ENCODE assay signal across 12 cellular contexts in the genomic region with DNA sequence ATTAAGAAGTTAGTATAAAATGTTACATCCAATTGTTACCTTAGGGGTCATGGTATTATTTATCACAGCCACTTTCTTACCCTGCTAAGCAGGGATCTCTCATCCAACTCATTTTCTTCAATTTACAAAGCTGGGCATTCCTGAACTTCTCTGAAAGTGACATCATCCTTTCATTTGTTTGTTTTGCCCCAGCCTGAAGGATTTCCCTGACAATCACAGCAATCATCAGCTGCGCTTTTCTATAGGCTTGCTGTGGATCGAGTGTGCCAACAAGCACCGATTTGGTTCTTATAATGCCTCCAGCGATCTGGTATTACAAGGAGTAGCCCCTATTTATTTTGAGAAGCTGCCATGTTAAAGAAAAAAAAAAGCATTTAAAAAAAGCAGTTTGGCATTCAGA.
DNase-seq lines count a peak whose midpoint lies in the region; ATAC-seq lines count a peak whose summit lies in the region.
"Had no signal": no experiment of that assay in that cellular context is flagged by ENCODE, and none has a peak within 500 bp of the region (broad histone marks: within the 10 kb centered on the region; RNA-seq: fewer than 3 reads in every experiment).

No MANE protein-coding gene starts in this region.

- H3K4me1 ChIP-seq in HUES6 (ENCODE audit: control insufficient read depth, insufficient read depth, low read length) (peaks cover 36% of the 10 kb centered on the region), adipocyte (ENCODE audit: control insufficient read depth, insufficient read depth, low read length) (peaks cover 18% of the 10 kb centered on the region)

- H3K27me3 Mint-ChIP-seq in T-cell: no peaks in the 10 kb centered on the region

- H3K36me3 ChIP-seq in HUES6 (ENCODE audit: control insufficient read depth, insufficient read depth, low read length): no peaks in the 10 kb centered on the region
- H3K36me3 ChIP-seq in adipocyte (ENCODE audit: control insufficient read depth, insufficient read depth, low read length, severe bottlenecking): no peaks in the 10 kb centered on the region

- peaks cover 6 to 8% (median 7%) of the 10 kb centered on the region in 3 donors for H3K9me3 Mint-ChIP-seq in T-cell
- H3K9me3 Mint-ChIP-seq: nephron had no signal

- H3K9me3 ChIP-seq in HUES6 (ENCODE audit: control insufficient read depth, insufficient read depth, low read depth, low read length) (no peaks in the 10 kb centered on the region), adipocyte (ENCODE audit: control insufficient read depth, low read length) (no peaks in the 10 kb centered on the region)

- H3K4me3 ChIP-seq in HUES6 (ENCODE audit: low read depth, low read length) (peak overlapping the region; percentile 21; the same call in 1 of the 2 replicates), adipocyte (ENCODE audit: low read length) (peak overlapping the region; percentile 14)

- POLR2A ChIA-PET in T-cell (lab: Charles Lee): interaction anchor here in 1 of 2 donors (0.7 kb wide), 1 partner anchor 64 kb away, joined by 3 read pairs; no protein-coding TSS in a partner anchor

- CTCF ChIA-PET in T-cell (lab: Charles Lee): no interaction called here

- no peak overlapping the region for H3K27ac Mint-ChIP-seq in T-cell
- H3K27ac Mint-ChIP-seq: nephron had no signal

- peak overlapping the region; percentile 69; the same call in 1 of the 2 replicates for H3K27ac ChIP-seq in HUES6 (ENCODE audit: low read depth, low read length)

- peak overlapping the region; percentile 60 for H3K9ac ChIP-seq in HUES6 (ENCODE audit: low read length)
- no peak overlapping the region for H3K9ac ChIP-seq in adipocyte (ENCODE audit: low read length)

- ATAC-seq in T-cell (replicated peaks in 1 of 4) (no peak), left ventricle myocardium superior (no peak)

- no peaks in the 10 kb centered on the region for H3K27me3 ChIP-seq in HUES6 (ENCODE audit: control insufficient read depth, insufficient read depth, low read length)
- no peaks in the 10 kb centered on the region for H3K27me3 ChIP-seq in adipocyte (replicated peaks; ENCODE audit: control insufficient read depth, insufficient read depth, low read length)

- DNase-seq in DMS 273 (lab: John Stamatoyannopoulos, UW; ENCODE audit: unreplicated experiment) (peak; percentile 90), adipocyte (ENCODE audit: low read depth) (peak; percentile 74), islet precursor cell (peak; percentile 84), T-cell (no peak), HPDE6-E6E7 (ENCODE audit: extremely low spot score) (no peak), left ventricle myocardium superior (no peak)
- DNase-seq in stimulated activated CD4-positive, alpha-beta T cell treated with anti-CD3 and anti-CD28 coated beads, Interleukin-15, amount 100 ng/mL, for 24 hours: no peak
- DNase-seq: cerebellar nuclear complex, NCI-H1105 treated with DMSO at 0.1 percent for 48 hours, T-helper 1 cell had no signal

- no peaks in the 10 kb centered on the region for H3K36me3 Mint-ChIP-seq in T-cell

- H3K4me3 Mint-ChIP-seq in T-cell: no peak overlapping the region
- H3K4me3 Mint-ChIP-seq: nephron had no signal

- intact Hi-C loops in left ventricle myocardium superior (cut with micrococcal nuclease): no loop called here

- H3K4me1 Mint-ChIP-seq in T-cell: no peaks in the 10 kb centered on the region

Comparison
In these comparisons a context has a peak if more than half of its experiments do, and no peak if none do; other contexts are left out.
1. DNase-seq: peak in DMS 273 (single experiment), adipocyte (single experiment) and islet precursor cell (single experiment); none in stimulated activated CD4-positive, alpha-beta T cell treated with anti-CD3 and anti-CD28 coated beads, Interleukin-15, amount 100 ng/mL, for 24 hours (single experiment), T-cell (0 of 34), HPDE6-E6E7 (single experiment) and left ventricle myocardium superior (single experiment).